22 cellular contexts compared by ENCODE assay signal in the genomic region with DNA sequence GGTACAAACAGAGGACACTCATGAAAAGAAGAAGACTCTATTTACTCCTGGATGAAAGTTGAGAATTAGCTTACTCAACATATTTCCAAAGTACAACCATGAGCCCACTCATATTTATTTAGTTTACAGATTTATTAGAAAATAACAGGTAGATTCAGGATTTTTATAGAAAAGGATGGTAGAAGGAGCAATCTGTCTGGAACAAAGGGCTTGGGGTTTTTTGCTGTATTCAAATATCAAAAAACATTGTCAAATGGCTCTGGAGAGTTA. TPM values are rescaled to one million over a fixed set of nuclear protein-coding genes. Genes with fewer than 3 reads are reported as not detected.
A peak's percentile ranks its signal among the peaks of the same experiment; 100 is the strongest.
DNase-seq lines count a peak whose midpoint lies in the region; ATAC-seq and TF ChIP-seq lines count a peak whose summit lies in the region.
"Had no signal": no experiment of that assay in that cellular context is flagged by ENCODE, and none has a peak within 500 bp of the region (broad histone marks: within the 10 kb centered on the region; RNA-seq: fewer than 3 reads in every experiment).

No MANE protein-coding gene starts in this region.

- CTCF ChIA-PET in activated naive CD4-positive, alpha-beta T cell treated with anti-CD3 and anti-CD28 coated beads for 36 hours (lab: Charles Lee), result interaction anchor here (0.6 to 7.8 kb wide), 70 partner anchors 8 to 303 kb away, joined by 3 to 85 read pairs (median 5); a partner anchor contains a TSS
- CTCF ChIA-PET in OCI-LY7 (lab: Charles Lee; ENCODE audit: unreplicated experiment), result interaction anchor here (0.6 to 3.1 kb wide), 17 partner anchors 8 to 296 kb away, joined by 3 to 22 read pairs (median 4); a partner anchor contains a TSS
- CTCF ChIA-PET in naive thymus-derived CD4-positive, alpha-beta T cell (lab: Charles Lee), result interaction anchor here (0.6 to 6.8 kb wide), 54 partner anchors 10 to 299 kb away, joined by 3 to 109 read pairs (median 6); a partner anchor contains a TSS

- no peaks in the 10 kb centered on the region for H3K27me3 Mint-ChIP-seq in activated naive CD4-positive, alpha-beta T cell treated with anti-CD3 and anti-CD28 coated beads for 36 hours (ENCODE audit: low read depth)
- H3K27me3 Mint-ChIP-seq in naive thymus-derived CD4-positive, alpha-beta T cell, result peaks cover 0 to 4% (median 0%) of the 10 kb centered on the region in 5 donors
- H3K27me3 Mint-ChIP-seq in progenitor cell of endocrine pancreas, result peaks cover 3% of the 10 kb centered on the region

- peaks cover 50% of the 10 kb centered on the region for H3K4me1 ChIP-seq in OCI-LY7 (ENCODE audit: insufficient read depth, low read length, poor library complexity, severe bottlenecking)
- H3K4me1 ChIP-seq in naive thymus-derived CD4-positive, alpha-beta T cell (ENCODE audit: control insufficient read depth in 2 of 2, insufficient read depth in 2 of 2, low read length in 2 of 2), result peaks cover 0 to 40% of the 10 kb centered on the region in 2 donors
- H3K4me1 ChIP-seq: heart left ventricle, left ventricle myocardium inferior, SJSA1, upper lobe of right lung had no signal

- no peaks in the 10 kb centered on the region for H3K9me2 ChIP-seq in OCI-LY7 (ENCODE audit: insufficient read depth, low read length)

- peak overlapping the region; percentile 96 for H2AFZ ChIP-seq in OCI-LY7 (ENCODE audit: low read length)

- TF ChIP-seq CTCF in OCI-LY7 (conservative IDR thresholded peaks at IDR 0.05; ENCODE audit: low read length) (no peak), progenitor cell of endocrine pancreas (IDR thresholded peaks at IDR 0.05; ENCODE audit: unreplicated experiment) (no peak)

- intact Hi-C loops in activated naive CD4-positive, alpha-beta T cell treated with anti-CD3 and anti-CD28 coated beads for 36 hours (cut with micrococcal nuclease), result loop anchor here (1.0 to 10.0 kb wide), 8 partner anchors 88 to 525 kb away; a partner anchor contains a TSS
- intact Hi-C loops in OCI-LY7 (cut with micrococcal nuclease; ENCODE audit: unreplicated experiment), result loop anchor here (1.0 to 5.0 kb wide), 7 partner anchors 63 to 293 kb away; a partner anchor contains a TSS
- intact Hi-C loops in naive thymus-derived CD4-positive, alpha-beta T cell (cut with micrococcal nuclease), result loop anchor here (1.0 to 5.0 kb wide), 14 partner anchors 17 to 293 kb away; a partner anchor contains a TSS

- H3K4me1 Mint-ChIP-seq in activated naive CD4-positive, alpha-beta T cell treated with anti-CD3 and anti-CD28 coated beads for 36 hours (ENCODE audit: low read depth), result peaks cover 54% of the 10 kb centered on the region
- H3K4me1 Mint-ChIP-seq in naive thymus-derived CD4-positive, alpha-beta T cell, result peaks cover 15 to 54% (median 51%) of the 10 kb centered on the region in 7 donors
- peaks cover 7% of the 10 kb centered on the region for H3K4me1 Mint-ChIP-seq in progenitor cell of endocrine pancreas (ENCODE audit: low read depth)

- H3K9me3 Mint-ChIP-seq in activated naive CD4-positive, alpha-beta T cell treated with anti-CD3 and anti-CD28 coated beads for 36 hours, result no peaks in the 10 kb centered on the region
- H3K9me3 Mint-ChIP-seq in naive thymus-derived CD4-positive, alpha-beta T cell, result no peaks in the 10 kb centered on the region
- no peaks in the 10 kb centered on the region for H3K9me3 Mint-ChIP-seq in progenitor cell of endocrine pancreas (ENCODE audit: low read depth)

- H3K36me3 ChIP-seq in OCI-LY7 (ENCODE audit: insufficient read depth, low read length), result no peaks in the 10 kb centered on the region
- H3K36me3 ChIP-seq in naive thymus-derived CD4-positive, alpha-beta T cell (ENCODE audit: control insufficient read depth in 2 of 3, insufficient read depth in 3 of 3, low read length in 3 of 3), result no peaks in the 10 kb centered on the region
- H3K36me3 ChIP-seq: heart left ventricle, left ventricle myocardium inferior, SJSA1, upper lobe of right lung had no signal

- H3K4me3 ChIP-seq in OCI-LY7 (ENCODE audit: low read depth, low read length, poor library complexity, severe bottlenecking), result no peak overlapping the region
- H3K4me3 ChIP-seq in naive thymus-derived CD4-positive, alpha-beta T cell (ENCODE audit: low read length), result no peak overlapping the region
- H3K4me3 ChIP-seq: heart left ventricle, left ventricle myocardium inferior, SJSA1, upper lobe of right lung had no signal

- H3K27me3 ChIP-seq in naive thymus-derived CD4-positive, alpha-beta T cell (ENCODE audit: control insufficient read depth in 2 of 2, insufficient read depth in 2 of 2, low read length in 2 of 2), result no peaks in the 10 kb centered on the region
- H3K27me3 ChIP-seq: dorsolateral prefrontal cortex, heart left ventricle, upper lobe of right lung had no signal

- peak overlapping the region; percentile 71 for H3K4me2 ChIP-seq in OCI-LY7 (ENCODE audit: low read length)

- DNase-seq in activated naive CD4-positive, alpha-beta T cell treated with anti-CD3 and anti-CD28 coated beads for 36 hours, result no peak
- no peak for DNase-seq in activated naive CD4-positive, alpha-beta T cell treated with anti-CD3 and anti-CD28 coated beads, Interleukin-2, amount 50 U/mL, for 16 hours
- no peak for DNase-seq in OCI-LY7 (ENCODE audit: low spot score)
- DNase-seq in naive thymus-derived CD4-positive, alpha-beta T cell, result no peak
- no peak for DNase-seq in NCI-H510A (lab: John Stamatoyannopoulos, UW)
- no peak for DNase-seq in progenitor cell of endocrine pancreas (ENCODE audit: low spot score, unreplicated experiment)
- DNase-seq: activated CD8-positive, alpha-beta memory T cell treated with anti-CD3 and anti-CD28 coated beads, Interleukin-2, amount 50 U/mL, for 48 hours; activated gamma-delta T cell; foreskin melanocyte; heart left ventricle; left ventricle myocardium inferior; NCI-H1105; NCI-H2171; posterior cingulate gyrus; right cardiac atrium; stimulated activated CD4-positive, alpha-beta T cell treated with anti-CD3 and anti-CD28 coated beads, Interleukin-1b, Interleukin-23, amount 100 ng/mL, for 48 hours; stimulated activated naive CD8-positive, alpha-beta T cell treated with anti-CD3 and anti-CD28 coated beads, Interleukin-15, Interleukin-2, amounts not matched to agents 100 U/mL and 50 U/mL, for 24 hours; upper lobe of right lung had no signal

- H3K36me3 Mint-ChIP-seq in activated naive CD4-positive, alpha-beta T cell treated with anti-CD3 and anti-CD28 coated beads for 36 hours (ENCODE audit: low read depth), result no peaks in the 10 kb centered on the region
- peaks cover 0 to 1% (median 0%) of the 10 kb centered on the region in 5 donors for H3K36me3 Mint-ChIP-seq in naive thymus-derived CD4-positive, alpha-beta T cell
- no peaks in the 10 kb centered on the region for H3K36me3 Mint-ChIP-seq in progenitor cell of endocrine pancreas (ENCODE audit: insufficient read depth)

- ATAC-seq in HG02571 (IDR thresholded peaks at IDR 0.05; ENCODE audit: unreplicated experiment), result peak; percentile 5
- ATAC-seq in naive thymus-derived CD4-positive, alpha-beta T cell, result no peak

- H3K27ac ChIP-seq in OCI-LY7 (ENCODE audit: low read depth, low read length, poor library complexity, severe bottlenecking), result peak overlapping the region; percentile 63
- no peak overlapping the region for H3K27ac ChIP-seq in naive thymus-derived CD4-positive, alpha-beta T cell (ENCODE audit: low read depth, low read length)
- H3K27ac ChIP-seq: dorsolateral prefrontal cortex, heart left ventricle, left ventricle myocardium inferior, RWPE1, SJSA1, upper lobe of right lung had no signal

- no TSS peak for BruUV-seq in OCI-LY7 (replicated peaks; lab: Mats Ljungman, UMichigan)

- POLR2A ChIA-PET in OCI-LY7 (lab: Charles Lee), result interaction anchor here (0.6 to 4.4 kb wide), 21 partner anchors 8 to 299 kb away, joined by 3 to 53 read pairs (median 5); a partner anchor contains a TSS
- POLR2A ChIA-PET in naive thymus-derived CD4-positive, alpha-beta T cell (lab: Charles Lee), result interaction anchor here (0.8 to 4.9 kb wide), 14 partner anchors 12 to 295 kb away, joined by 3 to 42 read pairs (median 4); a partner anchor contains a TSS

- H4K20me1 ChIP-seq in OCI-LY7 (ENCODE audit: insufficient read depth, low read length), result no peaks in the 10 kb centered on the region

- no peaks in the 10 kb centered on the region for H3K79me2 ChIP-seq in OCI-LY7 (ENCODE audit: insufficient read depth, low read depth, low read length)

- peak overlapping the region; percentile 93 for H3K27ac Mint-ChIP-seq in activated naive CD4-positive, alpha-beta T cell treated with anti-CD3 and anti-CD28 coated beads for 36 hours
- peak overlapping the region in 6 of 9 donors; percentile 16 to 93 (median 42) for H3K27ac Mint-ChIP-seq in naive thymus-derived CD4-positive, alpha-beta T cell
- no peak overlapping the region for H3K27ac Mint-ChIP-seq in progenitor cell of endocrine pancreas

- no peaks in the 10 kb centered on the region for H3K9me3 ChIP-seq in OCI-LY7 (ENCODE audit: low read length)
- no peaks in the 10 kb centered on the region for H3K9me3 ChIP-seq in naive thymus-derived CD4-positive, alpha-beta T cell (ENCODE audit: control insufficient read depth in 2 of 3, low read length in 3 of 3)
- H3K9me3 ChIP-seq: heart left ventricle, left ventricle myocardium inferior, SJSA1, upper lobe of right lung had no signal

- no peak overlapping the region for H3K4me3 Mint-ChIP-seq in activated naive CD4-positive, alpha-beta T cell treated with anti-CD3 and anti-CD28 coated beads for 36 hours
- H3K4me3 Mint-ChIP-seq in naive thymus-derived CD4-positive, alpha-beta T cell, result peak overlapping the region in 4 of 10 donors; percentile 1 to 63 (median 32)
- H3K4me3 Mint-ChIP-seq in progenitor cell of endocrine pancreas (ENCODE audit: low read depth), result no peak overlapping the region

RNA-seq across cellular contexts. Expression of a gene that starts 7.0 kb away (rescaled TPM):
- 100 to 1,000 TPM; 108 to 111 TPM for total RNA-seq in activated naive CD4-positive, alpha-beta T cell treated with anti-CD3 and anti-CD28 coated beads for 36 hours
- 29.3 and 35.6 TPM in 2 replicates for total RNA-seq in OCI-LY7 (2014; rRNA removed; shearing (Covaris generic))
- 19.5 and 26.2 TPM in 2 replicates for total RNA-seq in OCI-LY7 (2022)
- total RNA-seq in naive thymus-derived CD4-positive, alpha-beta T cell, result 100 to 1,000 TPM in 2 of 5 experiments, 10 to 100 TPM in 3; 42.5 to 158 (median 97.2) TPM
- polyA plus RNA-seq in naive thymus-derived CD4-positive, alpha-beta T cell, result 100 to 1,000 TPM in 1 of 2 donors, 10 to 100 TPM in 1; 11.1 to 161 TPM
- total RNA-seq in progenitor cell of endocrine pancreas, result not detected in 2 replicates

Comparison
In these comparisons a context has a peak if more than half of its experiments do, and no peak if none do; other contexts are left out.
1. RNA of a gene that starts 7.0 kb away (total RNA-seq): 108 to 111 TPM in activated naive CD4-positive, alpha-beta T cell treated with anti-CD3 and anti-CD28 coated beads for 36 hours, 42.5 to 158 TPM in naive thymus-derived CD4-positive, alpha-beta T cell and 19.5 to 35.6 TPM in OCI-LY7; not detected in progenitor cell of endocrine pancreas; every median in the first group is over 10 times any median in the second.